ENCODE assay signal across 13 cellular contexts in genomic region chr4:159209249-159209648, GRCh38.
A peak's percentile ranks its signal among the peaks of the same experiment; 100 is the strongest.
DNase-seq lines count a peak whose midpoint lies in the region; ATAC-seq and TF ChIP-seq lines count a peak whose summit lies in the region.
"Had no signal": no experiment of that assay in that cellular context is flagged by ENCODE, and none has a peak within 500 bp of the region (broad histone marks: within the 10 kb centered on the region; RNA-seq: fewer than 3 reads in every experiment).

No MANE protein-coding gene starts in this region.

- no peak for DNase-seq in natural killer cell treated with Interleukin-12 subunit alpha and Interleukin-12 subunit beta and Interleukin-15 and Interleukin-18, amount 100 ng/mL, for 72 hours (ENCODE audit: low spot score)
- DNase-seq in natural killer cell (no peak), iPS-NIHi7 (ENCODE audit: extremely low spot score) (peak; percentile 34), right lobe of liver (no peak), sigmoid colon (no peak)
- DNase-seq in activated CD4-positive, CD25-positive, alpha-beta regulatory T cell (lab: John Stamatoyannopoulos, UW), result no peak
- DNase-seq: CD8-positive, alpha-beta memory T cell; DND-41; GDM1 had no signal

- H3K9me3 ChIP-seq in right lobe of liver (no peaks in the 10 kb centered on the region), sigmoid colon (no peaks in the 10 kb centered on the region)
- H3K9me3 ChIP-seq: Caco-2 had no signal

- H3K27ac Mint-ChIP-seq in natural killer cell treated with Interleukin-12 subunit alpha and Interleukin-12 subunit beta and Interleukin-15 and Interleukin-18, amount 100 ng/mL, for 72 hours, result no peak overlapping the region
- no peak overlapping the region for H3K27ac Mint-ChIP-seq in natural killer cell

- peaks cover 10% of the 10 kb centered on the region for H3K36me3 Mint-ChIP-seq in natural killer cell treated with Interleukin-12 subunit alpha and Interleukin-12 subunit beta and Interleukin-15 and Interleukin-18, amount 100 ng/mL, for 72 hours
- H3K36me3 Mint-ChIP-seq in natural killer cell, result no peaks in the 10 kb centered on the region

- no peak for ATAC-seq in natural killer cell treated with Interleukin-12 subunit alpha and Interleukin-12 subunit beta and Interleukin-15 and Interleukin-18, amount 100 ng/mL, for 72 hours
- no peak for ATAC-seq in natural killer cell
- ATAC-seq in right lobe of liver, result peak; percentile 70 to 91 (median 82)
- no peak for ATAC-seq in HG02870 (IDR thresholded peaks at IDR 0.05; ENCODE audit: unreplicated experiment)
- ATAC-seq in HG02852 (IDR thresholded peaks at IDR 0.05; ENCODE audit: unreplicated experiment), result no peak

- TF ChIP-seq POLR2A in right lobe of liver (IDR thresholded peaks at IDR 0.05) (no peak), sigmoid colon (IDR thresholded peaks at IDR 0.05) (no peak)

- peaks cover 0 to 6% (median 0%) of the 10 kb centered on the region in 4 donors for H3K4me1 ChIP-seq in right lobe of liver
- H3K4me1 ChIP-seq in sigmoid colon, result peaks cover 0 to 27% (median 12%) of the 10 kb centered on the region in 4 donors
- H3K4me1 ChIP-seq: Caco-2 had no signal

- peaks cover 0 to 5% (median 0%) of the 10 kb centered on the region in 4 donors for H3K36me3 ChIP-seq in right lobe of liver
- H3K36me3 ChIP-seq in sigmoid colon, result no peaks in the 10 kb centered on the region

- H3K4me1 Mint-ChIP-seq in natural killer cell treated with Interleukin-12 subunit alpha and Interleukin-12 subunit beta and Interleukin-15 and Interleukin-18, amount 100 ng/mL, for 72 hours (ENCODE audit: low read depth in 2 of 2), result peaks cover 25 to 49% of the 10 kb centered on the region in 2 donors
- H3K4me1 Mint-ChIP-seq in natural killer cell, result peaks cover 14 to 19% of the 10 kb centered on the region in 2 donors

- TF ChIP-seq CTCF in natural killer cell (IDR thresholded peaks at IDR 0.05), result no peak
- TF ChIP-seq CTCF in right lobe of liver (IDR thresholded peaks at IDR 0.05), result no peak
- no peak for TF ChIP-seq CTCF in sigmoid colon (IDR thresholded peaks at IDR 0.05)

- H3K4me3 ChIP-seq in right lobe of liver (no peak overlapping the region), sigmoid colon (no peak overlapping the region)

- no peaks in the 10 kb centered on the region for H3K27me3 Mint-ChIP-seq in natural killer cell treated with Interleukin-12 subunit alpha and Interleukin-12 subunit beta and Interleukin-15 and Interleukin-18, amount 100 ng/mL, for 72 hours
- H3K27me3 Mint-ChIP-seq in natural killer cell (ENCODE audit: low read depth in 2 of 2), result no peaks in the 10 kb centered on the region

- intact Hi-C loops in natural killer cell (cut with micrococcal nuclease) (loop anchor here (10.0 kb wide), 1 partner anchor 954 kb away; no protein-coding TSS in a partner anchor), right lobe of liver (cut with DNase I) (no loop called here), sigmoid colon (cut with DNase I) (no loop called here)

- 54% methylated on average over 4 of the region's 4 CpGs for WGBS in right lobe of liver (ENCODE audit: insufficient coverage, low coverage, low lambda C conversion rate, missing lambda C conversion rate)
- 90 to 93% methylated on average over 4 of the region's 4 CpGs for WGBS in sigmoid colon, 2 donors

- TF ChIP-seq EP300 in sigmoid colon (IDR thresholded peaks at IDR 0.05), result no peak

- peak overlapping the region; percentile 30 for H3K4me3 Mint-ChIP-seq in natural killer cell treated with Interleukin-12 subunit alpha and Interleukin-12 subunit beta and Interleukin-15 and Interleukin-18, amount 100 ng/mL, for 72 hours
- no peak overlapping the region for H3K4me3 Mint-ChIP-seq in natural killer cell
- H3K4me3 Mint-ChIP-seq: CD8-positive, alpha-beta memory T cell had no signal

- H3K27me3 ChIP-seq in right lobe of liver, result no peaks in the 10 kb centered on the region
- no peaks in the 10 kb centered on the region for H3K27me3 ChIP-seq in sigmoid colon

- H3K9me3 Mint-ChIP-seq in natural killer cell treated with Interleukin-12 subunit alpha and Interleukin-12 subunit beta and Interleukin-15 and Interleukin-18, amount 100 ng/mL, for 72 hours, result peaks cover 3% of the 10 kb centered on the region
- H3K9me3 Mint-ChIP-seq in natural killer cell, result no peaks in the 10 kb centered on the region
- H3K9me3 Mint-ChIP-seq: CD8-positive, alpha-beta memory T cell had no signal

- no peak overlapping the region for H3K27ac ChIP-seq in right lobe of liver
- H3K27ac ChIP-seq in sigmoid colon, result no peak overlapping the region
- H3K27ac ChIP-seq: 22Rv1 had no signal

Comparison
In these comparisons a context has a peak if more than half of its experiments do, and no peak if none do; other contexts are left out.
1. ATAC-seq: peak in right lobe of liver (4 of 4); none in natural killer cell treated with Interleukin-12 subunit alpha and Interleukin-12 subunit beta and Interleukin-15 and Interleukin-18, amount 100 ng/mL, for 72 hours (0 of 2), natural killer cell (0 of 3), HG02870 (single experiment) and HG02852 (single experiment).